ENCODE assay signal across 2 cellular contexts in the genomic region with DNA sequence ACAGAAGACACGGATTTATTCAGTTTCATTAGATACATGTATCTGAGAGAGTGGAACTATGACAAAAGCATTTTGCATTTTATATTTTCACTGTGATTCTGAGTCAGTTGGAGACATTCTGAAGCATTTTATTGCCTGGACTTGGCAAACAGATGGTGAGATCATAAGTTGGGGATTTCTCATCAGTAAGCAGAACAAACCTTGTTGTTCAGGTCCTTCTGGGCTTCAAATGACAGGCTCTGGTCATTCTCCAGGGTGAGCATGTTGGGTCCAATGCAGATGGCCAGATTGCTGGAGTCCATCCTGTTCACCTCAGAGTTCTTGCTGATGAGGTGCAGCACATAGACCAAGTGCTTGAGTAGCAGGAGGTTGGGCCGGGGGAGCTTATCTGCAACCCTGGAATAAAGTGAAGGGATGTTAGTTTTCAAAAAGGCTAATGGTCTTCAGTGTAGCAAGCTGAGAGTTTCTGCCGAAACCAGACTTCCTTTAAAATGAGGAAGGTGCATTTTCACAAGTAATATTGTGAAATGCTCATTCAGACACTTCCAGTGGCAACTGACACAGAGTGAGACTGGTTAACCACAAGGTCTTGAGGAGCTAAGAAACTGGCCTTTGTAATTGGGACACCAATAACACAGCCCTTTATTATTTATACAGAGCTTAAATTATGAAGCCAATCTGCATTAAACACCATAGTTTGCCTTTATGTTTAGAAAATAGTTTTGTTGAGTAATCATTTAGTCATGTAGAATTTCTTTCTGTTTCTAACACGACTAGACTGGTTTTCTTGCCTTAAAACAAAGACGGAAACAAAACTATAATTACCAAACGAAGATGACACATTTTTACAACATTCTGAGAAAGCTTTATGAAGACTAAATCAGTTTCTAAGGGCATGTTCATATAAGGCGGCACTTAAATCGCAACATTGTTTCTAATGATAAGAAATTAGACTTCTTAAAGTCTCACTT.
TF ChIP-seq lines count a peak whose summit lies in the region.

No MANE protein-coding gene starts in this region.

TF ChIP-seq in liver, 16 proteins besides CTCF, POLR2A, EP300 and RAD21:
- TF ChIP-seq, protein P1, sequence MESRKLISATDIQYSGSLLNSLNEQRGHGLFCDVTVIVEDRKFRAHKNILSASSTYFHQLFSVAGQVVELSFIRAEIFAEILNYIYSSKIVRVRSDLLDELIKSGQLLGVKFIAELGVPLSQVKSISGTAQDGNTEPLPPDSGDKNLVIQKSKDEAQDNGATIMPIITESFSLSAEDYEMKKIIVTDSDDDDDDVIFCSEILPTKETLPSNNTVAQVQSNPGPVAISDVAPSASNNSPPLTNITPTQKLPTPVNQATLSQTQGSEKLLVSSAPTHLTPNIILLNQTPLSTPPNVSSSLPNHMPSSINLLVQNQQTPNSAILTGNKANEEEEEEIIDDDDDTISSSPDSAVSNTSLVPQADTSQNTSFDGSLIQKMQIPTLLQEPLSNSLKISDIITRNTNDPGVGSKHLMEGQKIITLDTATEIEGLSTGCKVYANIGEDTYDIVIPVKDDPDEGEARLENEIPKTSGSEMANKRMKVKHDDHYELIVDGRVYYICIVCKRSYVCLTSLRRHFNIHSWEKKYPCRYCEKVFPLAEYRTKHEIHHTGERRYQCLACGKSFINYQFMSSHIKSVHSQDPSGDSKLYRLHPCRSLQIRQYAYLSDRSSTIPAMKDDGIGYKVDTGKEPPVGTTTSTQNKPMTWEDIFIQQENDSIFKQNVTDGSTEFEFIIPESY (IDR thresholded peaks at IDR 0.05) = no peak
- TF ChIP-seq TAF1 (conservative IDR thresholded peaks at IDR 0.05) (no peak), SP1 (IDR thresholded peaks at IDR 0.05) (no peak), HNF4A (conservative IDR thresholded peaks at IDR 0.05) (no peak), EGR1 (IDR thresholded peaks at IDR 0.05; ENCODE audit: low read depth in 2 of 2) (no peak), NR2F2 (IDR thresholded peaks at IDR 0.05) (no peak)
- TF ChIP-seq, protein P2, sequence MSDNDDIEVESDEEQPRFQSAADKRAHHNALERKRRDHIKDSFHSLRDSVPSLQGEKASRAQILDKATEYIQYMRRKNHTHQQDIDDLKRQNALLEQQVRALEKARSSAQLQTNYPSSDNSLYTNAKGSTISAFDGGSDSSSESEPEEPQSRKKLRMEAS (IDR thresholded peaks at IDR 0.05) = no peak
- TF ChIP-seq, protein P3, sequence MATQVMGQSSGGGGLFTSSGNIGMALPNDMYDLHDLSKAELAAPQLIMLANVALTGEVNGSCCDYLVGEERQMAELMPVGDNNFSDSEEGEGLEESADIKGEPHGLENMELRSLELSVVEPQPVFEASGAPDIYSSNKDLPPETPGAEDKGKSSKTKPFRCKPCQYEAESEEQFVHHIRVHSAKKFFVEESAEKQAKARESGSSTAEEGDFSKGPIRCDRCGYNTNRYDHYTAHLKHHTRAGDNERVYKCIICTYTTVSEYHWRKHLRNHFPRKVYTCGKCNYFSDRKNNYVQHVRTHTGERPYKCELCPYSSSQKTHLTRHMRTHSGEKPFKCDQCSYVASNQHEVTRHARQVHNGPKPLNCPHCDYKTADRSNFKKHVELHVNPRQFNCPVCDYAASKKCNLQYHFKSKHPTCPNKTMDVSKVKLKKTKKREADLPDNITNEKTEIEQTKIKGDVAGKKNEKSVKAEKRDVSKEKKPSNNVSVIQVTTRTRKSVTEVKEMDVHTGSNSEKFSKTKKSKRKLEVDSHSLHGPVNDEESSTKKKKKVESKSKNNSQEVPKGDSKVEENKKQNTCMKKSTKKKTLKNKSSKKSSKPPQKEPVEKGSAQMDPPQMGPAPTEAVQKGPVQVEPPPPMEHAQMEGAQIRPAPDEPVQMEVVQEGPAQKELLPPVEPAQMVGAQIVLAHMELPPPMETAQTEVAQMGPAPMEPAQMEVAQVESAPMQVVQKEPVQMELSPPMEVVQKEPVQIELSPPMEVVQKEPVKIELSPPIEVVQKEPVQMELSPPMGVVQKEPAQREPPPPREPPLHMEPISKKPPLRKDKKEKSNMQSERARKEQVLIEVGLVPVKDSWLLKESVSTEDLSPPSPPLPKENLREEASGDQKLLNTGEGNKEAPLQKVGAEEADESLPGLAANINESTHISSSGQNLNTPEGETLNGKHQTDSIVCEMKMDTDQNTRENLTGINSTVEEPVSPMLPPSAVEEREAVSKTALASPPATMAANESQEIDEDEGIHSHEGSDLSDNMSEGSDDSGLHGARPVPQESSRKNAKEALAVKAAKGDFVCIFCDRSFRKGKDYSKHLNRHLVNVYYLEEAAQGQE (IDR thresholded peaks at IDR 0.05) = no peak
TF ChIP-seq in liver: peak in this region for 0.

TF ChIP-seq in GM23338, 12 proteins besides CTCF, POLR2A, EP300 and RAD21:
- TF ChIP-seq, protein P3 (IDR thresholded peaks at IDR 0.05; ENCODE audit: unreplicated experiment) = no peak
- TF ChIP-seq, protein P4, sequence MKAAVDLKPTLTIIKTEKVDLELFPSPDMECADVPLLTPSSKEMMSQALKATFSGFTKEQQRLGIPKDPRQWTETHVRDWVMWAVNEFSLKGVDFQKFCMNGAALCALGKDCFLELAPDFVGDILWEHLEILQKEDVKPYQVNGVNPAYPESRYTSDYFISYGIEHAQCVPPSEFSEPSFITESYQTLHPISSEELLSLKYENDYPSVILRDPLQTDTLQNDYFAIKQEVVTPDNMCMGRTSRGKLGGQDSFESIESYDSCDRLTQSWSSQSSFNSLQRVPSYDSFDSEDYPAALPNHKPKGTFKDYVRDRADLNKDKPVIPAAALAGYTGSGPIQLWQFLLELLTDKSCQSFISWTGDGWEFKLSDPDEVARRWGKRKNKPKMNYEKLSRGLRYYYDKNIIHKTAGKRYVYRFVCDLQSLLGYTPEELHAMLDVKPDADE (IDR thresholded peaks at IDR 0.05) = no peak
- TF ChIP-seq CREB1 (CRISPR knock-in tag; IDR thresholded peaks at IDR 0.05; ENCODE audit: low read depth) (no peak), EZH2 (IDR thresholded peaks at IDR 0.05; ENCODE audit: low read depth, unreplicated experiment) (no peak), STAT1 (IDR thresholded peaks at IDR 0.05; ENCODE audit: unreplicated experiment) (no peak), NANOG (IDR thresholded peaks at IDR 0.05; ENCODE audit: borderline replicate concordance) (no peak), POLR2AphosphoS5 (IDR thresholded peaks at IDR 0.05; ENCODE audit: low read depth) (no peak), ZNF331 (CRISPR knock-in tag; IDR thresholded peaks at IDR 0.05; ENCODE audit: low read depth) (no peak), EZH2phosphoT487 (IDR thresholded peaks at IDR 0.05; ENCODE audit: unreplicated experiment) (no peak), ZNF114 (CRISPR knock-in tag; IDR thresholded peaks at IDR 0.05) (no peak), JUNB (IDR thresholded peaks at IDR 0.05; ENCODE audit: unreplicated experiment) (no peak)
- TF ChIP-seq, protein P5, sequence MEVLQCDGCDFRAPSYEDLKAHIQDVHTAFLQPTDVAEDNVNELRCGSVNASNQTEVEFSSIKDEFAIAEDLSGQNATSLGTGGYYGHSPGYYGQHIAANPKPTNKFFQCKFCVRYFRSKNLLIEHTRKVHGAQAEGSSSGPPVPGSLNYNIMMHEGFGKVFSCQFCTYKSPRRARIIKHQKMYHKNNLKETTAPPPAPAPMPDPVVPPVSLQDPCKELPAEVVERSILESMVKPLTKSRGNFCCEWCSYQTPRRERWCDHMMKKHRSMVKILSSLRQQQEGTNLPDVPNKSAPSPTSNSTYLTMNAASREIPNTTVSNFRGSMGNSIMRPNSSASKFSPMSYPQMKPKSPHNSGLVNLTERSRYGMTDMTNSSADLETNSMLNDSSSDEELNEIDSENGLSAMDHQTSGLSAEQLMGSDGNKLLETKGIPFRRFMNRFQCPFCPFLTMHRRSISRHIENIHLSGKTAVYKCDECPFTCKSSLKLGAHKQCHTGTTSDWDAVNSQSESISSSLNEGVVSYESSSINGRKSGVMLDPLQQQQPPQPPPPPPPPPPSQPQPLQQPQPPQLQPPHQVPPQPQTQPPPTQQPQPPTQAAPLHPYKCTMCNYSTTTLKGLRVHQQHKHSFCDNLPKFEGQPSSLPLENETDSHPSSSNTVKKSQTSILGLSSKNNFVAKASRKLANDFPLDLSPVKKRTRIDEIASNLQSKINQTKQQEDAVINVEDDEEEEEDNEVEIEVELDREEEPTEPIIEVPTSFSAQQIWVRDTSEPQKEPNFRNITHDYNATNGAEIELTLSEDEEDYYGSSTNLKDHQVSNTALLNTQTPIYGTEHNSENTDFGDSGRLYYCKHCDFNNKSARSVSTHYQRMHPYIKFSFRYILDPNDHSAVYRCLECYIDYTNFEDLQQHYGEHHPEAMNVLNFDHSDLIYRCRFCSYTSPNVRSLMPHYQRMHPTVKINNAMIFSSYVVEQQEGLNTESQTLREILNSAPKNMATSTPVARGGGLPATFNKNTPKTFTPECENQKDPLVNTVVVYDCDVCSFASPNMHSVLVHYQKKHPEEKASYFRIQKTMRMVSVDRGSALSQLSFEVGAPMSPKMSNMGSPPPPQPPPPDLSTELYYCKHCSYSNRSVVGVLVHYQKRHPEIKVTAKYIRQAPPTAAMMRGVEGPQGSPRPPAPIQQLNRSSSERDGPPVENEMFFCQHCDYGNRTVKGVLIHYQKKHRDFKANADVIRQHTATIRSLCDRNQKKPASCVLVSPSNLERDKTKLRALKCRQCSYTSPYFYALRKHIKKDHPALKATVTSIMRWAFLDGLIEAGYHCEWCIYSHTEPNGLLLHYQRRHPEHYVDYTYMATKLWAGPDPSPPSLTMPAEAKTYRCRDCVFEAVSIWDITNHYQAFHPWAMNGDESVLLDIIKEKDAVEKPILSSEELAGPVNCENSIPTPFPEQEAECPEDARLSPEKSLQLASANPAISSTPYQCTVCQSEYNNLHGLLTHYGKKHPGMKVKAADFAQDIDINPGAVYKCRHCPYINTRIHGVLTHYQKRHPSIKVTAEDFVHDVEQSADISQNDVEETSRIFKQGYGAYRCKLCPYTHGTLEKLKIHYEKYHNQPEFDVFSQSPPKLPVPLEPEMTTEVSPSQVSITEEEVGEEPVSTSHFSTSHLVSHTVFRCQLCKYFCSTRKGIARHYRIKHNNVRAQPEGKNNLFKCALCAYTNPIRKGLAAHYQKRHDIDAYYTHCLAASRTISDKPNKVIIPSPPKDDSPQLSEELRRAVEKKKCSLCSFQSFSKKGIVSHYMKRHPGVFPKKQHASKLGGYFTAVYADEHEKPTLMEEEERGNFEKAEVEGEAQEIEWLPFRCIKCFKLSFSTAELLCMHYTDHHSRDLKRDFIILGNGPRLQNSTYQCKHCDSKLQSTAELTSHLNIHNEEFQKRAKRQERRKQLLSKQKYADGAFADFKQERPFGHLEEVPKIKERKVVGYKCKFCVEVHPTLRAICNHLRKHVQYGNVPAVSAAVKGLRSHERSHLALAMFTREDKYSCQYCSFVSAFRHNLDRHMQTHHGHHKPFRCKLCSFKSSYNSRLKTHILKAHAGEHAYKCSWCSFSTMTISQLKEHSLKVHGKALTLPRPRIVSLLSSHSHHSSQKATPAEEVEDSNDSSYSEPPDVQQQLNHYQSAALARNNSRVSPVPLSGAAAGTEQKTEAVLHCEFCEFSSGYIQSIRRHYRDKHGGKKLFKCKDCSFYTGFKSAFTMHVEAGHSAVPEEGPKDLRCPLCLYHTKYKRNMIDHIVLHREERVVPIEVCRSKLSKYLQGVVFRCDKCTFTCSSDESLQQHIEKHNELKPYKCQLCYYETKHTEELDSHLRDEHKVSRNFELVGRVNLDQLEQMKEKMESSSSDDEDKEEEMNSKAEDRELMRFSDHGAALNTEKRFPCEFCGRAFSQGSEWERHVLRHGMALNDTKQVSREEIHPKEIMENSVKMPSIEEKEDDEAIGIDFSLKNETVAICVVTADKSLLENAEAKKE (CRISPR knock-in tag; IDR thresholded peaks at IDR 0.05) = no peak
